In the genomic region with DNA sequence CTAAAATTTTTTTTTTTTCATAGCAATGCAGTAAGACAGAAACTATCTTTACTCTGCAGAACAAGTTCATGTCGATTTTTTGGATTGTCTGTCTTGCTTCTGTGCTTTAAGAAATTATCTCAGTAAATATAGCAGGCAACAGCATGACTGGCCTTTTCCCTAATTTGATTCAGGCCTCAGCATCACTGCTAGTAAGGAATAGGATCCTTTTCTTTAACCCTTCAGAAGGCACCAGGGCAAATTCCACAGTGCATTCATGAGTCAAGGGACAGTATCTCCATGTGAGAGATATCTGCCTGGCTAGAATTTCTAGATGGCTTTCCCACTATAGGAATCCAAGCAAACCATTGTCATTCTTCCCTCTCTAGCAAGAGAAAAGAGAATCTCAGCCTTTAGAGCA, we compare ENCODE assay signal across 28 cellular contexts.
"Had no signal": no experiment of that assay in that cellular context is flagged by ENCODE, and none has a peak within 500 bp of the region (broad histone marks: within the 10 kb centered on the region; RNA-seq: fewer than 3 reads in every experiment).

No MANE protein-coding gene starts in this region.

- DNase-seq: hypothalamus; immature natural killer cell; kidney; left colon; left lung; lower lobe of right lung; mammary epithelial cell; mesenchymal stem cell; naive B cell; natural killer cell; ovary; right lobe of liver; stimulated activated CD4-positive, alpha-beta T cell treated with anti-CD3 and anti-CD28 coated beads, Interleukin-1b, Interleukin-23, amount 100 ng/mL, for 48 hours; stimulated activated CD4-positive, alpha-beta T cell treated with anti-CD3 and anti-CD28 coated beads, Interleukin-2, amount 100 ng/mL, for 48 hours; stimulated activated CD4-positive, alpha-beta T cell treated with anti-CD3 and anti-CD28 coated beads, Interleukin-4, amount 100 ng/mL, for 4 hours; stimulated activated CD8-positive, alpha-beta memory T cell treated with anti-CD3 and anti-CD28 coated beads, Interleukin-4, amount 100 ng/mL, for 48 hours; stimulated activated naive CD4-positive, alpha-beta T cell treated with Interleukin-2 at 50 U/mL for 16 hours; stimulated activated naive CD8-positive, alpha-beta T cell treated with anti-CD3 and anti-CD28 coated beads, Interleukin-15, amount 100 ng/mL, for 72 hours; substantia nigra; testis; thyroid gland; transverse colon; upper lobe of left lung had no signal

- H3K4me1 Mint-ChIP-seq: immature natural killer cell; naive B cell; stimulated activated memory B cell treated with anti-CD40 and anti-IgM and Interleukin-4, amounts not matched to agents 10 μg/mL and 1 μg/mL and 100 μg/mL, for 72 hours had no signal

- H3K4me1 ChIP-seq: right lobe of liver, transverse colon had no signal

- H3K27ac ChIP-seq: left lung, lower lobe of right lung, ovary, right atrium auricular region, right lobe of liver, testis, thyroid gland, transverse colon, upper lobe of left lung, vagina had no signal

- ATAC-seq: left colon; left lung; lower lobe of right lung; natural killer cell; right lobe of liver; stimulated activated memory B cell treated with anti-CD40 and anti-IgM and Interleukin-4, amounts not matched to agents 10 μg/mL and 1 μg/mL and 100 μg/mL, for 72 hours; stimulated activated naive CD8-positive, alpha-beta T cell treated with anti-CD3 and anti-CD28 coated beads, Interleukin-15, amount 100 ng/mL, for 72 hours had no signal

- H3K27ac Mint-ChIP-seq: immature natural killer cell; natural killer cell; progenitor cell of endocrine pancreas; stimulated activated memory B cell treated with anti-CD40 and anti-IgM and Interleukin-4, amounts not matched to agents 10 μg/mL and 1 μg/mL and 100 μg/mL, for 72 hours; stimulated activated naive CD8-positive, alpha-beta T cell treated with anti-CD3 and anti-CD28 coated beads, Interleukin-15, amount 100 ng/mL, for 72 hours had no signal

- H3K4me3 Mint-ChIP-seq: immature natural killer cell; naive B cell; natural killer cell; stimulated activated memory B cell treated with anti-CD40 and anti-IgM and Interleukin-4, amounts not matched to agents 10 μg/mL and 1 μg/mL and 100 μg/mL, for 72 hours; stimulated activated naive CD8-positive, alpha-beta T cell treated with anti-CD3 and anti-CD28 coated beads, Interleukin-15, amount 100 ng/mL, for 72 hours had no signal

- H3K4me2 ChIP-seq: smooth muscle cell had no signal

- H3K27me3 ChIP-seq: left lung, ovary, right atrium auricular region, right lobe of liver, testis, thyroid gland, transverse colon, upper lobe of left lung, vagina had no signal

- H3K27me3 Mint-ChIP-seq: progenitor cell of endocrine pancreas; stimulated activated memory B cell treated with anti-CD40 and anti-IgM and Interleukin-4, amounts not matched to agents 10 μg/mL and 1 μg/mL and 100 μg/mL, for 72 hours had no signal

- H3K4me3 ChIP-seq: left lung, lower lobe of right lung, ovary, right atrium auricular region, right lobe of liver, smooth muscle cell, testis, thyroid gland, transverse colon, upper lobe of left lung, vagina had no signal

- H3K9me3 ChIP-seq: left lung, ovary, right lobe of liver, testis, thyroid gland, transverse colon, upper lobe of left lung, vagina had no signal

- H3K36me3 ChIP-seq: left lung, lower lobe of right lung, ovary, right atrium auricular region, right lobe of liver, thyroid gland, transverse colon, upper lobe of left lung, vagina had no signal
